8 cellular contexts compared by ENCODE assay signal in genomic region chr12:68158427-68158826, GRCh38. TPM values are rescaled to one million over a fixed set of nuclear protein-coding genes. Genes with fewer than 3 reads are reported as not detected.
DNase-seq lines count a peak whose midpoint lies in the region; ATAC-seq and TF ChIP-seq lines count a peak whose summit lies in the region.

No MANE protein-coding gene starts in this region.

- no peak overlapping the region for H3K27ac Mint-ChIP-seq in activated CD4-positive, alpha-beta T cell treated with anti-CD3 and anti-CD28 coated beads, Interleukin-2, amount 10 ng/mL, durations not matched to agents 7 days and 5 days
- H3K27ac Mint-ChIP-seq in progenitor cell of endocrine pancreas = no peak overlapping the region

- ATAC-seq in HG03095 (IDR thresholded peaks at IDR 0.05; ENCODE audit: unreplicated experiment) (no peak), HG02938 (IDR thresholded peaks at IDR 0.05; ENCODE audit: unreplicated experiment) (no peak)

- DNase-seq in activated CD4-positive, alpha-beta T cell treated with anti-CD3 and anti-CD28 coated beads, Interleukin-2, amount 10 ng/mL, durations not matched to agents 7 days and 5 days = peak; percentile 44
- no peak for DNase-seq in activated CD4-positive, alpha-beta T cell treated with anti-CD3 and anti-CD28 coated beads for 48 hours
- DNase-seq in NCI-H1694 (lab: John Stamatoyannopoulos, UW) (peak; percentile 5), cerebellar cortex (ENCODE audit: low spot score) (peak; percentile 7), progenitor cell of endocrine pancreas (ENCODE audit: low spot score, unreplicated experiment) (no peak), superior temporal gyrus (ENCODE audit: extremely low spot score) (no peak)

- POLR2A ChIA-PET in activated CD4-positive, alpha-beta T cell treated with anti-CD3 and anti-CD28 coated beads, Interleukin-2, amount 10 ng/mL, durations not matched to agents 7 days and 5 days (lab: Charles Lee) = interaction anchor here (0.5 to 1.1 kb wide), 4 partner anchors 15 to 654 kb away, joined by 3 to 6 read pairs (median 4); no protein-coding TSS in a partner anchor

- CTCF ChIA-PET in activated CD4-positive, alpha-beta T cell treated with anti-CD3 and anti-CD28 coated beads, Interleukin-2, amount 10 ng/mL, durations not matched to agents 7 days and 5 days (lab: Charles Lee) = interaction anchor here (0.6 to 4.2 kb wide), 31 partner anchors 9 to 890 kb away, joined by 3 to 19 read pairs (median 4); no protein-coding TSS in a partner anchor

- H3K27me3 Mint-ChIP-seq in activated CD4-positive, alpha-beta T cell treated with anti-CD3 and anti-CD28 coated beads, Interleukin-2, amount 10 ng/mL, durations not matched to agents 7 days and 5 days = no peaks in the 10 kb centered on the region
- no peaks in the 10 kb centered on the region for H3K27me3 Mint-ChIP-seq in progenitor cell of endocrine pancreas

- peaks cover 15% of the 10 kb centered on the region for H3K4me1 Mint-ChIP-seq in activated CD4-positive, alpha-beta T cell treated with anti-CD3 and anti-CD28 coated beads, Interleukin-2, amount 10 ng/mL, durations not matched to agents 7 days and 5 days
- H3K4me1 Mint-ChIP-seq in progenitor cell of endocrine pancreas (ENCODE audit: low read depth) = no peaks in the 10 kb centered on the region

- peaks cover 2% of the 10 kb centered on the region for H3K36me3 Mint-ChIP-seq in activated CD4-positive, alpha-beta T cell treated with anti-CD3 and anti-CD28 coated beads, Interleukin-2, amount 10 ng/mL, durations not matched to agents 7 days and 5 days (ENCODE audit: low read depth)
- no peaks in the 10 kb centered on the region for H3K36me3 Mint-ChIP-seq in progenitor cell of endocrine pancreas (ENCODE audit: insufficient read depth)

- peak; percentile 46 for TF ChIP-seq CTCF in progenitor cell of endocrine pancreas (IDR thresholded peaks at IDR 0.05; ENCODE audit: unreplicated experiment)

- no peak overlapping the region for H3K4me3 Mint-ChIP-seq in activated CD4-positive, alpha-beta T cell treated with anti-CD3 and anti-CD28 coated beads, Interleukin-2, amount 10 ng/mL, durations not matched to agents 7 days and 5 days
- no peak overlapping the region for H3K4me3 Mint-ChIP-seq in progenitor cell of endocrine pancreas (ENCODE audit: low read depth)

- H3K9me3 Mint-ChIP-seq in activated CD4-positive, alpha-beta T cell treated with anti-CD3 and anti-CD28 coated beads, Interleukin-2, amount 10 ng/mL, durations not matched to agents 7 days and 5 days = no peaks in the 10 kb centered on the region
- no peaks in the 10 kb centered on the region for H3K9me3 Mint-ChIP-seq in progenitor cell of endocrine pancreas (ENCODE audit: low read depth)

RNA-seq across cellular contexts. Expression of gene IFNG, which starts 1.1 kb away (rescaled TPM):
- 1 to 10 TPM; 2.8 to 3.4 TPM for total RNA-seq in activated CD4-positive, alpha-beta T cell treated with anti-CD3 and anti-CD28 coated beads, Interleukin-2, amount 10 ng/mL, durations not matched to agents 7 days and 5 days
- not detected in 2 replicates for total RNA-seq in progenitor cell of endocrine pancreas

Comparison
In these comparisons a context has a peak if more than half of its experiments do, and no peak if none do; other contexts are left out.
1. DNase-seq: peak in activated CD4-positive, alpha-beta T cell treated with anti-CD3 and anti-CD28 coated beads, Interleukin-2, amount 10 ng/mL, durations not matched to agents 7 days and 5 days (single experiment), NCI-H1694 (single experiment) and cerebellar cortex (single experiment); none in activated CD4-positive, alpha-beta T cell treated with anti-CD3 and anti-CD28 coated beads for 48 hours (single experiment), progenitor cell of endocrine pancreas (single experiment) and superior temporal gyrus (single experiment).